10 cellular contexts compared by ENCODE assay signal in the genomic region with DNA sequence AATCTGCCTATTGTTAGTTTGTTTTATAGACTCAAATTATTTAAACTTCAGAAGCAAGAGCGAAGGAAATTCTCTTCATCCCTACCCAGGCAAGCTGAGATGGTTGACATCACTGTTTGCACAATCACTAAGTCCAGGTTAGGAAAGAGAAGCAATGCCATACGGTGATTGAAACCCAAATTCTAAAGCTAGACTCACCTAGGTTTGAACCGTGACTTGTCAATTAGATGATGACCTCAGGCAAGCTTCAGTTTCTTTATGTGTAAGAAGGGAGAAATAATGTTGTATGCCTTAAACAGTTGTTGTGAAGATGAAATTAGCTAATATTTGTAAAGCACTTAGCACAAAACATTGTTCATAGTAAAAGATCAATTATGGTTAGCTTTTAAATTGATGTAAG.
DNase-seq lines count a peak whose midpoint lies in the region; ATAC-seq and TF ChIP-seq lines count a peak whose summit lies in the region.
"Had no signal": no experiment of that assay in that cellular context is flagged by ENCODE, and none has a peak within 500 bp of the region (broad histone marks: within the 10 kb centered on the region; RNA-seq: fewer than 3 reads in every experiment).

No MANE protein-coding gene starts in this region.

- H3K4me3 Mint-ChIP-seq in activated CD4-positive, alpha-beta T cell treated with anti-CD3 and anti-CD28 coated beads for 36 hours, result peak overlapping the region; percentile 34
- H3K4me3 Mint-ChIP-seq in mesothelial cell of epicardium (no peak overlapping the region), H9 (no peak overlapping the region)

- H3K79me1 ChIP-seq in H9 (ENCODE audit: insufficient read depth, low read depth, low read length, poor library complexity, severe bottlenecking), result no peaks in the 10 kb centered on the region

- no peak overlapping the region for H2AFZ ChIP-seq in H9 (ENCODE audit: low read length)

- no peak overlapping the region for H4K8ac ChIP-seq in H9 (replicated peaks; ENCODE audit: insufficient read length, low read depth, low read length)

- no peak overlapping the region for H2AK5ac ChIP-seq in H9 (ENCODE audit: insufficient read length, low read length)

- no peaks in the 10 kb centered on the region for H3K27me3 Mint-ChIP-seq in activated CD4-positive, alpha-beta T cell treated with anti-CD3 and anti-CD28 coated beads for 36 hours
- H3K27me3 Mint-ChIP-seq in mesothelial cell of epicardium (ENCODE audit: low read depth), result no peaks in the 10 kb centered on the region
- H3K27me3 Mint-ChIP-seq in H9 (ENCODE audit: low read depth), result peaks cover 6% of the 10 kb centered on the region

- H3K4me2 ChIP-seq in H9 (ENCODE audit: insufficient read depth, insufficient read length, low read length), result no peak overlapping the region

- H3K27ac ChIP-seq in H9 (ENCODE audit: insufficient read length, low read depth, low read length), result no peak overlapping the region
- H3K27ac ChIP-seq: left lung had no signal

- H3T11ph ChIP-seq in H9 (ENCODE audit: low read length), result no peak overlapping the region

- TF ChIP-seq CTCF in mesothelial cell of epicardium (IDR thresholded peaks at IDR 0.05; ENCODE audit: unreplicated experiment) (no peak), H9 (conservative IDR thresholded peaks at IDR 0.05) (no peak)

- peak overlapping the region; percentile 93 for H3K27ac Mint-ChIP-seq in activated CD4-positive, alpha-beta T cell treated with anti-CD3 and anti-CD28 coated beads for 36 hours
- peak overlapping the region; percentile 91 for H3K27ac Mint-ChIP-seq in mesothelial cell of epicardium
- no peak overlapping the region for H3K27ac Mint-ChIP-seq in H9

- no peak overlapping the region for H2BK12ac ChIP-seq in H9 (ENCODE audit: insufficient read length, low read depth, low read length)

- H2BK5ac ChIP-seq in H9 (ENCODE audit: insufficient read length, low read length), result no peak overlapping the region

- peaks cover 63% of the 10 kb centered on the region for H3K4me1 Mint-ChIP-seq in activated CD4-positive, alpha-beta T cell treated with anti-CD3 and anti-CD28 coated beads for 36 hours
- H3K4me1 Mint-ChIP-seq in mesothelial cell of epicardium (peaks cover 54% of the 10 kb centered on the region), H9 (peaks cover 14 to 15% of the 10 kb centered on the region in 2 experiments)

- CTCF ChIA-PET in activated CD4-positive, alpha-beta T cell treated with anti-CD3 and anti-CD28 coated beads for 36 hours (lab: Charles Lee), result interaction anchor here (0.8 to 1.5 kb wide), 6 partner anchors 18 to 508 kb away, joined by 3 to 7 read pairs (median 4); no protein-coding TSS in a partner anchor

- no peaks in the 10 kb centered on the region for H3K27me3 ChIP-seq in H9 (ENCODE audit: insufficient read depth, low read length)
- H3K27me3 ChIP-seq: left lung had no signal

- POLR2A ChIA-PET in activated CD4-positive, alpha-beta T cell treated with anti-CD3 and anti-CD28 coated beads for 36 hours (lab: Charles Lee), result interaction anchor here (0.6 to 1.5 kb wide), 6 partner anchors 16 to 509 kb away, joined by 3 to 7 read pairs (median 6); no protein-coding TSS in a partner anchor

- H3K9ac ChIP-seq in H9 (ENCODE audit: extremely low read depth, insufficient read length, low read length), result no peak overlapping the region

- peaks cover 5% of the 10 kb centered on the region for H3K9me3 Mint-ChIP-seq in activated CD4-positive, alpha-beta T cell treated with anti-CD3 and anti-CD28 coated beads for 36 hours (ENCODE audit: low read depth)
- H3K9me3 Mint-ChIP-seq in mesothelial cell of epicardium (peaks cover 17% of the 10 kb centered on the region), H9 (peaks cover 11 to 12% of the 10 kb centered on the region in 2 experiments)

- no peak overlapping the region for H4K5ac ChIP-seq in H9 (ENCODE audit: insufficient read length, low read depth, low read length)

- no peak overlapping the region for H2BK15ac ChIP-seq in H9 (ENCODE audit: low read depth, low read length)

- H3K4ac ChIP-seq in H9 (ENCODE audit: low read depth, low read length), result no peak overlapping the region

- no peak overlapping the region for H2BK20ac ChIP-seq in H9 (ENCODE audit: low read depth, low read length, poor library complexity, severe bottlenecking)

- no peak overlapping the region for H3K18ac ChIP-seq in H9 (ENCODE audit: insufficient read length, low read depth, low read length)

- H3K23ac ChIP-seq in H9 (ENCODE audit: insufficient read length, low read depth, low read length), result no peak overlapping the region

- H3K79me2 ChIP-seq in H9 (ENCODE audit: insufficient read depth, low read length), result no peaks in the 10 kb centered on the region

- no peaks in the 10 kb centered on the region for H3K9me3 ChIP-seq in H9 (ENCODE audit: control insufficient read depth, low read depth, low read length)

- H4K20me1 ChIP-seq in H9 (ENCODE audit: control insufficient read depth, insufficient read depth, insufficient read length), result no peaks in the 10 kb centered on the region

- no peaks in the 10 kb centered on the region for H3K4me1 ChIP-seq in H9 (ENCODE audit: insufficient read depth, low read length)
- H3K4me1 ChIP-seq: left lung had no signal

- no peak overlapping the region for H4K91ac ChIP-seq in H9 (ENCODE audit: insufficient read length, low read depth, low read length)

- ATAC-seq in activated CD4-positive, alpha-beta T cell treated with anti-CD3 and anti-CD28 coated beads for 36 hours, result peak; percentile 11
- ATAC-seq in GM21529 (IDR thresholded peaks at IDR 0.05; ENCODE audit: unreplicated experiment), result peak; percentile 82
- peak; percentile 50 for ATAC-seq in HG03571 (IDR thresholded peaks at IDR 0.05; ENCODE audit: unreplicated experiment)
- no peak for ATAC-seq in GM19324 (IDR thresholded peaks at IDR 0.05; ENCODE audit: low FRiP score, unreplicated experiment)

- intact Hi-C loops in activated CD4-positive, alpha-beta T cell treated with anti-CD3 and anti-CD28 coated beads for 36 hours (cut with DNase I, micrococcal nuclease), result loop anchor here (1.0 to 10.0 kb wide), 19 partner anchors 16 to 1255 kb away; a partner anchor contains a TSS

- H3K23me2 ChIP-seq in H9 (ENCODE audit: insufficient read length, low read depth, low read length, poor library complexity, severe bottlenecking), result no peaks in the 10 kb centered on the region

- H3K36me3 Mint-ChIP-seq in activated CD4-positive, alpha-beta T cell treated with anti-CD3 and anti-CD28 coated beads for 36 hours (ENCODE audit: low read depth), result peaks cover 11% of the 10 kb centered on the region
- H3K36me3 Mint-ChIP-seq in mesothelial cell of epicardium (peaks cover 7% of the 10 kb centered on the region), H9 (ENCODE audit: insufficient read depth in 1 of 3, low read depth in 3 of 3) (peaks cover 3 to 12% (median 10%) of the 10 kb centered on the region in 3 experiments; a peak in 6 of 7 replicates)

- no peak for DNase-seq in activated CD4-positive, alpha-beta T cell treated with anti-CD3 and anti-CD28 coated beads for 36 hours
- DNase-seq in activated CD4-positive, alpha-beta T cell treated with anti-CD3 and anti-CD28 coated beads for 4 hours, result no peak
- DNase-seq in mesothelial cell of epicardium (ENCODE audit: low spot score in 2 of 2, unreplicated experiment in 2 of 2), result no peak
- no peak for DNase-seq in NCI-H1436 (lab: John Stamatoyannopoulos, UW)
- DNase-seq in H9, result no peak
- DNase-seq: left lung, NCI-H2171 treated with DMSO at 0.1 percent for 48 hours had no signal

- H3K14ac ChIP-seq in H9 (ENCODE audit: insufficient read depth, low read length), result no peak overlapping the region

- H2BK120ac ChIP-seq in H9 (ENCODE audit: low read depth, low read length, poor library complexity, severe bottlenecking), result no peak overlapping the region

- WGBS in H9 (ENCODE audit: extremely low coverage, insufficient read length, low lambda C conversion rate), result no CpG with 5 or more reads among the region's 3 CpGs

- H3K56ac ChIP-seq in H9 (ENCODE audit: insufficient read length, low read depth, low read length), result no peak overlapping the region

Comparison
In these comparisons a context has a peak if more than half of its experiments do, and no peak if none do; other contexts are left out.
1. H3K27ac Mint-ChIP-seq: peak in activated CD4-positive, alpha-beta T cell treated with anti-CD3 and anti-CD28 coated beads for 36 hours (single experiment) and mesothelial cell of epicardium (single experiment); none in H9 (0 of 3).